Comparison of ENCODE assay signal across 11 cellular contexts in genomic region chr1:184483101-184483813, GRCh38.
A peak's percentile ranks its signal among the peaks of the same experiment; 100 is the strongest.
DNase-seq lines count a peak whose midpoint lies in the region; ATAC-seq, FAIRE-seq and TF ChIP-seq lines count a peak whose summit lies in the region.
"Had no signal": no experiment of that assay in that cellular context is flagged by ENCODE, and none has a peak within 500 bp of the region (broad histone marks: within the 10 kb centered on the region; RNA-seq: fewer than 3 reads in every experiment).

No MANE protein-coding gene starts in this region.

- H3K4me1 ChIP-seq in upper lobe of left lung: peaks cover 15 to 47% (median 32%) of the 10 kb centered on the region in 4 donors

- peak in 3 of 6 experiments; percentile 22 to 33 (median 24) for TF ChIP-seq CTCF in upper lobe of left lung (IDR thresholded peaks at IDR 0.05)

- TF ChIP-seq EP300 in upper lobe of left lung (IDR thresholded peaks at IDR 0.05): peak in 1 of 4 donors; percentile 76

- DNase-seq in NCI-H510A treated with DMSO at 0.1 percent for 48 hours (lab: John Stamatoyannopoulos, UW) (peak; percentile 15), NCI-H510A (lab: John Stamatoyannopoulos, UW) (no peak), brain pericyte (ENCODE audit: low read depth, low spot score) (peak; percentile 22), left lobe of liver (ENCODE audit: low spot score) (no peak), upper lobe of left lung (peak in 1 of 2 donors; percentile 72), pons (ENCODE audit: low spot score) (no peak), frontal cortex (ENCODE audit: low spot score in 2 of 2) (no peak)
- DNase-seq in activated T-cell treated with anti-CD3 and anti-CD28 coated beads, Interleukin-2, amount 50 U/mL, for 72 hours: no peak
- DNase-seq: kidney glomerular epithelial cell had no signal

- H3K36me3 Mint-ChIP-seq in activated T-cell treated with anti-CD3 and anti-CD28 coated beads, Interleukin-2, amount 50 U/mL, for 72 hours (ENCODE audit: insufficient read depth in 2 of 2): no peaks in the 10 kb centered on the region

- 46 to 49% methylated on average over 3 of the region's 3 CpGs for WGBS in upper lobe of left lung, 2 donors

- no peak for FAIRE-seq in frontal cortex (lab: Jason Lieb, UNC)
- FAIRE-seq: A549 had no signal

- no peaks in the 10 kb centered on the region for H3K27me3 ChIP-seq in upper lobe of left lung

- no peak overlapping the region for H3K4me3 Mint-ChIP-seq in activated T-cell treated with anti-CD3 and anti-CD28 coated beads, Interleukin-2, amount 50 U/mL, for 72 hours

- no peak overlapping the region for H3K4me3 ChIP-seq in upper lobe of left lung
- H3K4me3 ChIP-seq: A549 had no signal

- H3K9me3 Mint-ChIP-seq in activated T-cell treated with anti-CD3 and anti-CD28 coated beads, Interleukin-2, amount 50 U/mL, for 72 hours: no peaks in the 10 kb centered on the region

- peaks cover 0 to 2% (median 0%) of the 10 kb centered on the region in 4 donors for H3K36me3 ChIP-seq in upper lobe of left lung

- H3K27ac ChIP-seq in upper lobe of left lung: peak overlapping the region; percentile 5 to 74 (median 63)
- H3K27ac ChIP-seq: A549 had no signal

- no peak overlapping the region for H3K27ac Mint-ChIP-seq in activated T-cell treated with anti-CD3 and anti-CD28 coated beads, Interleukin-2, amount 50 U/mL, for 72 hours

- peak; percentile 19 for ATAC-seq in left lobe of liver
- peak; percentile 81 to 82 for ATAC-seq in upper lobe of left lung (ENCODE audit: low FRiP score in 2 of 2)
- no peak for ATAC-seq in activated T-cell treated with anti-CD3 and anti-CD28 coated beads, Interleukin-2, amount 50 U/mL, for 72 hours (replicated peaks in 1 of 2)
- ATAC-seq: A549, Panc1 had no signal

- no peaks in the 10 kb centered on the region for H3K9me3 ChIP-seq in upper lobe of left lung

- no peaks in the 10 kb centered on the region for H3K4me1 Mint-ChIP-seq in activated T-cell treated with anti-CD3 and anti-CD28 coated beads, Interleukin-2, amount 50 U/mL, for 72 hours (ENCODE audit: low read depth)

- no peaks in the 10 kb centered on the region for H3K27me3 Mint-ChIP-seq in activated T-cell treated with anti-CD3 and anti-CD28 coated beads, Interleukin-2, amount 50 U/mL, for 72 hours (ENCODE audit: low read depth)

- TF ChIP-seq POLR2A in upper lobe of left lung (IDR thresholded peaks at IDR 0.05): no peak

Comparison
In these comparisons a context has a peak if more than half of its experiments do, and no peak if none do; other contexts are left out.
1. DNase-seq: peak in NCI-H510A treated with DMSO at 0.1 percent for 48 hours (single experiment) and brain pericyte (single experiment); none in NCI-H510A (single experiment), left lobe of liver (single experiment), activated T-cell treated with anti-CD3 and anti-CD28 coated beads, Interleukin-2, amount 50 U/mL, for 72 hours (0 of 2), pons (single experiment) and frontal cortex (0 of 2).
2. ATAC-seq: peak in left lobe of liver (single experiment) and upper lobe of left lung (2 of 2); none in activated T-cell treated with anti-CD3 and anti-CD28 coated beads, Interleukin-2, amount 50 U/mL, for 72 hours (0 of 2).